Comparison of ENCODE assay signal across 20 cellular contexts in genomic region chr17:48420823-48421222, GRCh38. TPM values are rescaled to one million over a fixed set of nuclear protein-coding genes. Genes with fewer than 3 reads are reported as not detected.
"Had no signal": no experiment of that assay in that cellular context is flagged by ENCODE, and none has a peak within 500 bp of the region (broad histone marks: within the 10 kb centered on the region; RNA-seq: fewer than 3 reads in every experiment).

No MANE protein-coding gene starts in this region.

- FAIRE-seq: frontal cortex, kidney, urothelium cell line had no signal

- H3K36me3 ChIP-seq: ascending aorta, ovary, tibial nerve had no signal

- H3K9me3 Mint-ChIP-seq: activated T-helper 2 cell treated with anti-CD3 and anti-CD28 coated beads, Interferon-gamma antibody, Interleukin-2, Interleukin-4, amounts not matched to agents 10 μg/mL and 5 μg/mL and 100 μg/mL, durations not matched to agents 14 hours and 24 hours and 36 hours had no signal

- H3K27me3 ChIP-seq: ascending aorta, ovary had no signal

- H3K9me3 ChIP-seq: ascending aorta, ovary, psoas muscle, tibial nerve had no signal

- ATAC-seq: left lobe of liver; psoas muscle; right cardiac atrium; stimulated activated naive CD8-positive, alpha-beta T cell treated with anti-CD3 and anti-CD28 coated beads, Interleukin-15, Interleukin-2, amounts not matched to agents 100 U/mL and 50 U/mL, for 24 hours had no signal

- DNase-seq: activated CD4-positive, alpha-beta T cell treated with anti-CD3 and anti-CD28 coated beads for 1 hour; activated CD4-positive, alpha-beta T cell treated with anti-CD3 and anti-CD28 coated beads, Interleukin-2, amount 50 U/mL, for 48 hours; activated naive CD4-positive, alpha-beta T cell treated with Interleukin-2 at 50 U/mL for 16 hours; cortex of kidney; hypothalamus; kidney; ovary; psoas muscle; right cardiac atrium; stimulated activated CD4-positive, alpha-beta T cell treated with anti-CD3 and anti-CD28 coated beads, Interleukin-2, amount 100 ng/mL, for 24 hours; stimulated activated naive CD8-positive, alpha-beta T cell treated with anti-CD3 and anti-CD28 coated beads, Interleukin-15, Interleukin-2, amounts not matched to agents 100 U/mL and 50 U/mL, for 24 hours; T-helper 2 cell had no signal

- H3K27ac Mint-ChIP-seq: activated T-helper 2 cell treated with anti-CD3 and anti-CD28 coated beads, Interferon-gamma antibody, Interleukin-2, Interleukin-4, amounts not matched to agents 10 μg/mL and 5 μg/mL and 100 μg/mL, durations not matched to agents 14 hours and 24 hours and 36 hours had no signal

- H3K4me1 ChIP-seq: ascending aorta, psoas muscle, tibial nerve had no signal

- H3K4me3 ChIP-seq: ascending aorta, ovary, psoas muscle, tibial nerve had no signal

- H3K27ac ChIP-seq: ascending aorta, ovary, psoas muscle, tibial nerve, VCaP had no signal

RNA-seq across cellular contexts. Expression of gene SKAP1, which starts 9.2 kb away (rescaled TPM):
- total RNA-seq: ascending aorta, lung microvascular endothelial cell had no signal
